8 cellular contexts compared by ENCODE assay signal in genomic region chr16:31472559-31473203, GRCh38. TPM values are rescaled to one million over a fixed set of nuclear protein-coding genes. Genes with fewer than 3 reads are reported as not detected.
A peak's percentile ranks its signal among the peaks of the same experiment; 100 is the strongest.
DNase-seq lines count a peak whose midpoint lies in the region; ATAC-seq, FAIRE-seq and TF ChIP-seq lines count a peak whose summit lies in the region.

No MANE protein-coding gene starts in this region.

- DNase-seq in ELF-1 (ENCODE audit: low read depth, low spot score) (peak; percentile 86), SHP77 (lab: John Stamatoyannopoulos, UW) (peak; percentile 92 to 93), bronchial epithelial cell (ENCODE audit: low read depth) (peak; percentile 80), iPS-NIHi7 (ENCODE audit: extremely low spot score) (peak; percentile 84), smooth muscle cell (lab: John Stamatoyannopoulos, UW; ENCODE audit: unreplicated experiment) (no peak)

- 43% methylated on average over 24 of the region's 24 CpGs for WGBS in HUES64
- WGBS in smooth muscle cell (ENCODE audit: low lambda C conversion rate): 35% methylated on average over 24 of the region's 24 CpGs

- H3K79me2 ChIP-seq in smooth muscle cell (ENCODE audit: low read depth): peaks cover 10% of the 10 kb centered on the region

- H2AFZ ChIP-seq in smooth muscle cell (ENCODE audit: low read depth): peak overlapping the region; percentile 63

- H3K9ac ChIP-seq in HUES64 (ENCODE audit: low read depth, low read length) (peak overlapping the region; percentile 49; the same call in 1 of the 2 replicates), smooth muscle cell (ENCODE audit: low read depth) (no peak overlapping the region)

- H3K36me3 ChIP-seq in HUES64 (ENCODE audit: insufficient read depth, low read length): 0 out of 2 replicates have a peak, but pooled peaks cover 4% of the 10 kb centered on the region
- H3K36me3 ChIP-seq in bronchial epithelial cell (ENCODE audit: control insufficient read depth, insufficient read depth, low read length): peaks cover 19% of the 10 kb centered on the region
- H3K36me3 ChIP-seq in smooth muscle cell (ENCODE audit: low read depth): peaks cover 6% of the 10 kb centered on the region

- H3K9me3 ChIP-seq in HUES64 (ENCODE audit: insufficient read depth, low read depth, low read length) (no peaks in the 10 kb centered on the region), smooth muscle cell (replicated peaks; ENCODE audit: low read depth) (no peaks in the 10 kb centered on the region)

- ATAC-seq in GM18511 (IDR thresholded peaks at IDR 0.05; ENCODE audit: unreplicated experiment): no peak
- no peak for ATAC-seq in HG03571 (IDR thresholded peaks at IDR 0.05; ENCODE audit: unreplicated experiment)

- 0 out of 2 replicates have a peak, but pooled peaks cover 3% of the 10 kb centered on the region for H3K4me1 ChIP-seq in HUES64 (ENCODE audit: insufficient read depth, low read length)
- H3K4me1 ChIP-seq in smooth muscle cell (ENCODE audit: low read depth): peaks cover 8% of the 10 kb centered on the region

- H3K27ac ChIP-seq in HUES64 (ENCODE audit: low read depth, low read length): no peak overlapping the region
- H3K27ac ChIP-seq in smooth muscle cell (ENCODE audit: low read depth): peak overlapping the region; percentile 51

- H3K4me3 ChIP-seq in HUES64 (ENCODE audit: low read length) (peak overlapping the region; percentile 66), bronchial epithelial cell (ENCODE audit: low read depth, low read length) (peak overlapping the region; percentile 69), smooth muscle cell (peak overlapping the region; percentile 75)

- H3F3A ChIP-seq in smooth muscle cell (ENCODE audit: low read depth): peaks cover 39% of the 10 kb centered on the region

- peak; percentile 64 for FAIRE-seq in bronchial epithelial cell (lab: Jason Lieb, UNC)

- H3K27me3 ChIP-seq in HUES64 (ENCODE audit: insufficient read depth, low read length): peaks cover 47% of the 10 kb centered on the region
- H3K27me3 ChIP-seq in bronchial epithelial cell (ENCODE audit: control insufficient read depth, insufficient read depth, low read length): no peaks in the 10 kb centered on the region
- H3K27me3 ChIP-seq in smooth muscle cell (ENCODE audit: low read depth): no peaks in the 10 kb centered on the region

- TF ChIP-seq CTCF in bronchial epithelial cell (IDR thresholded peaks at IDR 0.05; ENCODE audit: insufficient read depth, low read length, severe bottlenecking): peak; percentile 76
- peak; percentile 57 for TF ChIP-seq CTCF in smooth muscle cell (IDR thresholded peaks at IDR 0.05; ENCODE audit: borderline replicate concordance, insufficient read depth, poor library complexity, severe bottlenecking)

- peaks cover 47% of the 10 kb centered on the region for H4K20me1 ChIP-seq in smooth muscle cell (ENCODE audit: low read depth)

- peak overlapping the region; percentile 90 for H3K4me2 ChIP-seq in smooth muscle cell

RNA-seq across cellular contexts. Expression of gene TGFB1I1, which starts 0.7 kb away (rescaled TPM):
- 6.2 TPM for polyA plus RNA-seq in HUES64 (2013, experiment 1 of 2)
- polyA plus RNA-seq in HUES64 (2013, experiment 2 of 2): 7.0 TPM
- total RNA-seq in bronchial epithelial cell (1.6 and 2.8 TPM in 2 replicates), smooth muscle cell (67.2 and 73.0 TPM in 2 replicates)
- 203 and 213 TPM in 2 replicates for polyA plus RNA-seq in smooth muscle cell

RNA-seq across cellular contexts. Expression of gene SLC5A2, which starts 10.2 kb away (rescaled TPM):
- polyA plus RNA-seq in HUES64 (2013, experiment 1 of 2): 0.40 TPM
- polyA plus RNA-seq in HUES64 (2013, experiment 2 of 2): 0.38 TPM
- total RNA-seq in bronchial epithelial cell (under 0.01 TPM in 1 of 2 replicates, not detected in the other), smooth muscle cell (0.40 TPM in 1 of 2 replicates, not detected in the other)
- 5.1 and 10.6 TPM in 2 replicates for polyA plus RNA-seq in smooth muscle cell

RNA-seq across cellular contexts. Expression of gene ARMC5, which starts 13.4 kb away (rescaled TPM):
- 6.2 TPM for polyA plus RNA-seq in HUES64 (2013, experiment 1 of 2)
- polyA plus RNA-seq in HUES64 (2013, experiment 2 of 2): 6.7 TPM
- total RNA-seq in bronchial epithelial cell: 4.2 and 8.4 TPM in 2 replicates
- total RNA-seq in smooth muscle cell: 5.8 and 7.0 TPM in 2 replicates
- 19.6 and 24.6 TPM in 2 replicates for polyA plus RNA-seq in smooth muscle cell

RNA-seq across cellular contexts. Expression of gene ZNF843, which starts 30.1 kb away (rescaled TPM):
- polyA plus RNA-seq in HUES64 (2013, experiment 1 of 2): 0.25 TPM
- polyA plus RNA-seq in HUES64 (2013, experiment 2 of 2): 0.82 TPM
- under 0.01 and 0.13 TPM in 2 replicates for total RNA-seq in bronchial epithelial cell
- total RNA-seq in smooth muscle cell: 1.6 and 2.2 TPM in 2 replicates
- 1.7 and 2.3 TPM in 2 replicates for polyA plus RNA-seq in smooth muscle cell

RNA-seq across cellular contexts. Expression of gene RUSF1, which starts 35.5 kb away (rescaled TPM):
- polyA plus RNA-seq in HUES64 (2013, experiment 1 of 2): 23.0 TPM
- 26.8 TPM for polyA plus RNA-seq in HUES64 (2013, experiment 2 of 2)
- 26.9 TPM in 2 replicates for total RNA-seq in bronchial epithelial cell
- 55.9 and 68.7 TPM in 2 replicates for total RNA-seq in smooth muscle cell
- 72.1 and 73.7 TPM in 2 replicates for polyA plus RNA-seq in smooth muscle cell

Comparison
In these comparisons a context has a peak if more than half of its experiments do, and no peak if none do; other contexts are left out.
1. RNA of gene TGFB1I1, which starts 0.7 kb away (total RNA-seq): 67.2 to 73.0 TPM in smooth muscle cell; 1.6 to 2.8 TPM in bronchial epithelial cell; every median in the first group is over 10 times any median in the second.
2. Peak in every context shown above with its lines, with median percentiles within 50 percentile points of each other: H3K4me3 ChIP-seq.